8 cellular contexts compared by ENCODE assay signal in the genomic region with DNA sequence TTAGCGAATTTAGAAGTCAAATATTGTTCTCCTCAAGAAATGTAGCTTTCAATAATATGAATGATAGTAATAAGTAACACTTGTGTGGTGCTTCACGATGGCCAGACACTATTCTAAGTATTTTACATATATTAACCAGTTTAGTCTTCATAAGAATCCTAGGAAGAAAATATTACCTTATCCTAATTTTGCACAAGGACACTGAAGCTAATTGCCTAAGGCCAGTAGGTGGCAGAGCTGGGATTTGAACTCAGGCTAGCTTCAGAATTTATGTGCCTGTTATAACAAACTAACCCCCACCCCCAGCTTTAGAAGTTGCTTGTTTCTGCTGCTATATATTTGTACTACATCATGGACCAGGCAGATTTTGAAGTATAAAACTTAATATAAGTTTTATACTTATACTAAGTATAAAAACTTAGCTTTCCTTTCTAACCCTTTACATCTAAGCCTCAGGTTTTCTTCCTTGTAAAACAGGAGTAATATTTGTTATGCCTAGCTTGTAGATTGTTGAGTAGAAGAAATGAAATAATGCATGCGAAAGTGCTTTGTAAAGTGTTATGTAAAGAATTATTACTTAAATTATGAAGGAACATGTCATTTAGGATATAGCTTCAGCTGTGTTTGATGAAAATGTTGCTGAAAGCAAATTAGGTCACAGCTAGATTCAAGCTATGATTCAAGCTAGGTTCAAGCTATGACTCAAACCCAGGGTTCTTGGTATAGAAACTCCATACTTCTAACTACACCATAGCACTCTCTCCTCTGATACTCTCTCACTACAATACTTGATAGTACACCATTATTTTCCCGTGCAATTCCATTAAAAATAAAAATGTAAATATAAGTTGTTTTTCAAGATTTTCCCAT. TPM values are rescaled to one million over a fixed set of nuclear protein-coding genes. Genes with fewer than 3 reads are reported as not detected.
DNase-seq lines count a peak whose midpoint lies in the region; ATAC-seq and TF ChIP-seq lines count a peak whose summit lies in the region.

No MANE protein-coding gene starts in this region.

- H3K27ac ChIP-seq in right atrium auricular region (no peak overlapping the region), coronary artery (no peak overlapping the region), sigmoid colon (no peak overlapping the region)

- H3K27me3 ChIP-seq in right atrium auricular region, result no peaks in the 10 kb centered on the region
- peaks cover 2 to 36% (median 4%) of the 10 kb centered on the region in 3 donors for H3K27me3 ChIP-seq in sigmoid colon

- peaks cover 32% of the 10 kb centered on the region for H3K27me3 Mint-ChIP-seq in neural crest cell (ENCODE audit: low read depth)

- no peak for TF ChIP-seq EP300 in sigmoid colon (IDR thresholded peaks at IDR 0.05)

- no peak for ATAC-seq in Right ventricle myocardium inferior
- ATAC-seq in HG02981 (IDR thresholded peaks at IDR 0.05; ENCODE audit: unreplicated experiment), result no peak
- ATAC-seq in HG02973 (IDR thresholded peaks at IDR 0.05; ENCODE audit: unreplicated experiment), result no peak

- intact Hi-C loops in Right ventricle myocardium inferior (cut with DNase I), result no loop called here
- intact Hi-C loops in sigmoid colon (cut with DNase I), result no loop called here

- no peaks in the 10 kb centered on the region for H3K36me3 ChIP-seq in right atrium auricular region
- H3K36me3 ChIP-seq in sigmoid colon, result no peaks in the 10 kb centered on the region

- H3K9me3 Mint-ChIP-seq in neural crest cell, result no peaks in the 10 kb centered on the region

- TF ChIP-seq POLR2A in sigmoid colon (IDR thresholded peaks at IDR 0.05), result no peak

- peak; percentile 30 to 64 for TF ChIP-seq CTCF in right atrium auricular region (IDR thresholded peaks at IDR 0.05)
- peak; percentile 18 for TF ChIP-seq CTCF in coronary artery (IDR thresholded peaks at IDR 0.05)
- TF ChIP-seq CTCF in neural crest cell (conservative IDR thresholded peaks at IDR 0.05), result peak; percentile 62
- TF ChIP-seq CTCF in sigmoid colon (IDR thresholded peaks at IDR 0.05), result peak in 1 of 4 experiments; percentile 16

- H3K36me3 Mint-ChIP-seq in neural crest cell (ENCODE audit: low read depth), result no peaks in the 10 kb centered on the region

- no peak overlapping the region for H3K27ac Mint-ChIP-seq in neural crest cell (ENCODE audit: unreplicated experiment)

- WGBS in sigmoid colon, 2 donors, result 71 to 73% methylated on average over 4 of the region's 4 CpGs

- no peaks in the 10 kb centered on the region for H3K9me3 ChIP-seq in right atrium auricular region
- no peaks in the 10 kb centered on the region for H3K9me3 ChIP-seq in sigmoid colon

- H3K4me1 ChIP-seq in right atrium auricular region (peaks cover 0 to 16% of the 10 kb centered on the region in 2 donors), sigmoid colon (peaks cover 0 to 17% (median 14%) of the 10 kb centered on the region in 4 donors)

- H3K4me3 ChIP-seq in right atrium auricular region (no peak overlapping the region), coronary artery (no peak overlapping the region), sigmoid colon (no peak overlapping the region)

- peaks cover 14% of the 10 kb centered on the region for H3K4me1 Mint-ChIP-seq in neural crest cell

- H3K4me3 Mint-ChIP-seq in neural crest cell, result no peak overlapping the region

- no peak for DNase-seq in right atrium auricular region (ENCODE audit: low spot score)
- no peak for DNase-seq in Right ventricle myocardium inferior (ENCODE audit: missing footprints)
- DNase-seq in NCI-H69 (lab: John Stamatoyannopoulos, UW), result peak; percentile 44
- DNase-seq in coronary artery (ENCODE audit: low spot score), result no peak
- DNase-seq in neural crest cell (ENCODE audit: low read depth, low spot score), result no peak
- no peak for DNase-seq in sigmoid colon

RNA-seq across cellular contexts. Expression of a gene that starts 4.2 kb away (rescaled TPM):
- total RNA-seq in right atrium auricular region (under 1 TPM; 0.30 to 0.98 TPM), Right ventricle myocardium inferior (0.68 TPM), neural crest cell (1.1 and 1.3 TPM in 2 replicates), sigmoid colon (under 1 TPM; under 0.01 to 0.49 (median 0.27) TPM)
- 10 to 100 TPM in 1 of 3 donors, 1 to 10 TPM in 2; 6.9 to 11.6 (median 7.8) TPM for polyA plus RNA-seq in sigmoid colon
